In the genomic region with DNA sequence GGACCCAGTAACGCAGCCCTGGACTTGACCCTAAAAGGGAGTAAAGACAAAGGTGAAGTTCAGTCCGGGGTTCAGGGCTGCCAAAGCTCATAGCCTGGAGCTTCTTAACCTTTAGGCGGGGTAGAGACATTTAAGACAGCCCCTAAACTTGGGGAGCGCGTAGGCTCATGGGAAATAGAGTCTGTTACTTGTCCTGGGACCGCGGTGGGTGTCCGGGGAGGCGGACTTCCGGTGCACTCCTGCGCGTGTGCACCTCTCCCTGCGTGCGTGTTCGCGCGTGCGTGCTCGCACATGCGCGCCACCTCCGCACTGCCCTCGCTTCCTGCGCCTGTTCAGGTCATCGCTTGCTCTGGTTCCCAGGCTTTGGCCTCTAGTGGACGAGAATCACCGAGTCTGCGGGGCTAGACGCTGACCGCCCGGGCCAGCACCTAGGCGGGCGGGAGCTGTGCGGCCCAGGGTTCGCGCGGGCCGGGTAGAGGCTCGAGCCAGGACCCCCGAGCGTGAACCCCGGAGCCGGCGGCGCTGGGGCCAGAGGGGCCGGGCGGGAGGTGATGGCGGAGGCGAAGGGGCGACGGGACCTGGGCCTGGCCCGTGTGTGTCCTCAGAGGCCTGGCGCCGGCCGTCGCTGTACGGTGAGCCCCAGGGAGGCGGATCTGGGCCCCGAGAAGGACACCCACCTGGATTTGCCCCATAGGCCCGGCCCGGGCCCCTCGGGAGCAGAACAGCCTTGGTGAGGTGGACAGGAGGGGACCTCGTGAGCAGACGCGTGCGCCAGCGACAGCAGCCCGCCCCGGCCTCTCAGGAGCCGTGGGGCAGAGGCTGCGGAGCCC, we compare ENCODE assay signal across 8 cellular contexts. TPM values are rescaled to one million over a fixed set of nuclear protein-coding genes. Genes with fewer than 3 reads are reported as not detected.
A peak's percentile ranks its signal among the peaks of the same experiment; 100 is the strongest.
DNase-seq lines count a peak whose midpoint lies in the region; ATAC-seq and TF ChIP-seq lines count a peak whose summit lies in the region.
"Not testable (repeated sequence)": the region's sequence is repeated elsewhere in the genome, so short reads cannot be mapped to it uniquely, and the experiment has no call there.

No MANE protein-coding gene starts in this region.

- H3K9me3 ChIP-seq in esophagus squamous epithelium, result not testable (repeated sequence)

- TF ChIP-seq CTCF in esophagus squamous epithelium (IDR thresholded peaks at IDR 0.05), result not testable (repeated sequence)

- not testable (repeated sequence) for H3K36me3 ChIP-seq in esophagus squamous epithelium

- not testable (repeated sequence) for H3K27me3 ChIP-seq in esophagus squamous epithelium

- ATAC-seq in GM21737 (IDR thresholded peaks at IDR 0.05; ENCODE audit: unreplicated experiment), result peak; percentile 99

- TF ChIP-seq POLR2A in esophagus squamous epithelium (IDR thresholded peaks at IDR 0.05), result peak in 2 of 4 donors; percentile 68 to 70

- H3K4me1 ChIP-seq in esophagus squamous epithelium, result peaks cover 0 to 21% (median 0%) of the 10 kb centered on the region in 3 donors

- H3K27ac ChIP-seq in esophagus squamous epithelium, result peak overlapping the region; percentile 94 to 96 (median 95)

- DNase-seq in DMS79 (lab: John Stamatoyannopoulos, UW) (peak; percentile 89), KBM-7 (peak; percentile 95), esophagus squamous epithelium (lab: John Stamatoyannopoulos, UW) (peak; percentile 52), myocyte (ENCODE audit: low read depth) (peak; percentile 92)
- DNase-seq in activated T-cell treated with anti-CD3 and anti-CD28 coated beads, Interleukin-2, amount 50 U/mL, for 48 hours, result peak; percentile 86 to 89
- peak; percentile 58 for DNase-seq in stimulated activated CD8-positive, alpha-beta memory T cell treated with anti-CD3 and anti-CD28 coated beads, Interleukin-7, amount 100 ng/mL, for 24 hours (ENCODE audit: low read depth)

- intact Hi-C loops in esophagus squamous epithelium (cut with DNase I), result not testable (repeated sequence)

- in situ Hi-C loops in KBM-7 (cut with MboI; ENCODE audit: low pct_unique_long_range_greater_than_20kb, low sequenced_read_pairs), result not testable (repeated sequence)

- WGBS in esophagus squamous epithelium, 2 donors, result 0% methylated on average over 9 of the region's 71 CpGs

- peak overlapping the region; percentile 90 to 98 (median 94) for H3K4me3 ChIP-seq in esophagus squamous epithelium

TF ChIP-seq in PFSK-1, 5 proteins besides CTCF, POLR2A, EP300 and RAD21:
- TF ChIP-seq TAF1 (IDR thresholded peaks at IDR 0.05; ENCODE audit: borderline replicate concordance, insufficient read depth, low read length), result peak; percentile 63; the same call in 1 of the 2 replicates
- TF ChIP-seq POLR2AphosphoS5 (IDR thresholded peaks at IDR 0.05; ENCODE audit: low read depth, low read length), result peak; percentile 73

RNA-seq across cellular contexts. Expression of a gene that starts 6.1 kb away (rescaled TPM):
- 0.18 TPM for polyA plus RNA-seq in PFSK-1 (2012; ENCODE audit: insufficient read length, low read depth)
- total RNA-seq in esophagus squamous epithelium (not detected), myocyte (0.11 and 1.8 TPM in 2 replicates)
- polyA plus RNA-seq in myocyte (2012), result 0.49 TPM

RNA-seq across cellular contexts. Expression of a gene that starts 38.9 kb away (rescaled TPM):
- not detected for polyA plus RNA-seq in PFSK-1 (2012; ENCODE audit: insufficient read length, low read depth)
- total RNA-seq in esophagus squamous epithelium, result 10 to 100 TPM in 3 of 4 donors, 1 to 10 TPM in 1; 9.2 to 34.9 (median 23.8) TPM
- total RNA-seq in myocyte, result 0.24 and 0.68 TPM in 2 replicates
- polyA plus RNA-seq in myocyte (2012), result 1.0 TPM

Comparison
In these comparisons a context has a peak if more than half of its experiments do, and no peak if none do; other contexts are left out.
1. Peak in every context shown above with its lines: DNase-seq, ATAC-seq, H3K4me3 ChIP-seq and H3K27ac ChIP-seq.